1 cellular context compared by ENCODE assay signal in the genomic region with DNA sequence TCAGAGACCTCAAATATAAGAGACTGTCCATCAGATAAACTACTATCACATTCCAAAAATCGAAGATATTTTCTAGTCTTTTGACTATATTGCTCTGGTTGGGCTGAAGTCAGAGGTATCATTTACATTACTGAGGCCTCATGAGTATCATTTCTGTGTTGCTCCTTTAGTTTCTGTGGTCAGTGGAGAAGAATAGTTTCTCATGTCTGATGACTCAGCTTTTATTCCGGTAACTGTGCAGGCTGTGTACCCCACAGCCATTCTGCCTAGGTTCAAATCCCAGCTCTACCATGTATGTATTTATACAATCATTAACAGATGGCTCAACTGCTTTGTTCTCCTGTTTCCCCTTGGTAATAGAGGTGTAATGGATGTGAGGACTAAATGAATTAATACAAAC.
TF ChIP-seq lines count a peak whose summit lies in the region.

No MANE protein-coding gene starts in this region.

TF ChIP-seq in GM23338, 12 proteins besides CTCF, POLR2A, EP300 and RAD21 (continued from another document):
- TF ChIP-seq ZNF462 (CRISPR knock-in tag; IDR thresholded peaks at IDR 0.05): no peak
- no peak for TF ChIP-seq NANOG (IDR thresholded peaks at IDR 0.05; ENCODE audit: borderline replicate concordance)
- no peak for TF ChIP-seq JUNB (IDR thresholded peaks at IDR 0.05; ENCODE audit: unreplicated experiment)
- TF ChIP-seq, protein P1, sequence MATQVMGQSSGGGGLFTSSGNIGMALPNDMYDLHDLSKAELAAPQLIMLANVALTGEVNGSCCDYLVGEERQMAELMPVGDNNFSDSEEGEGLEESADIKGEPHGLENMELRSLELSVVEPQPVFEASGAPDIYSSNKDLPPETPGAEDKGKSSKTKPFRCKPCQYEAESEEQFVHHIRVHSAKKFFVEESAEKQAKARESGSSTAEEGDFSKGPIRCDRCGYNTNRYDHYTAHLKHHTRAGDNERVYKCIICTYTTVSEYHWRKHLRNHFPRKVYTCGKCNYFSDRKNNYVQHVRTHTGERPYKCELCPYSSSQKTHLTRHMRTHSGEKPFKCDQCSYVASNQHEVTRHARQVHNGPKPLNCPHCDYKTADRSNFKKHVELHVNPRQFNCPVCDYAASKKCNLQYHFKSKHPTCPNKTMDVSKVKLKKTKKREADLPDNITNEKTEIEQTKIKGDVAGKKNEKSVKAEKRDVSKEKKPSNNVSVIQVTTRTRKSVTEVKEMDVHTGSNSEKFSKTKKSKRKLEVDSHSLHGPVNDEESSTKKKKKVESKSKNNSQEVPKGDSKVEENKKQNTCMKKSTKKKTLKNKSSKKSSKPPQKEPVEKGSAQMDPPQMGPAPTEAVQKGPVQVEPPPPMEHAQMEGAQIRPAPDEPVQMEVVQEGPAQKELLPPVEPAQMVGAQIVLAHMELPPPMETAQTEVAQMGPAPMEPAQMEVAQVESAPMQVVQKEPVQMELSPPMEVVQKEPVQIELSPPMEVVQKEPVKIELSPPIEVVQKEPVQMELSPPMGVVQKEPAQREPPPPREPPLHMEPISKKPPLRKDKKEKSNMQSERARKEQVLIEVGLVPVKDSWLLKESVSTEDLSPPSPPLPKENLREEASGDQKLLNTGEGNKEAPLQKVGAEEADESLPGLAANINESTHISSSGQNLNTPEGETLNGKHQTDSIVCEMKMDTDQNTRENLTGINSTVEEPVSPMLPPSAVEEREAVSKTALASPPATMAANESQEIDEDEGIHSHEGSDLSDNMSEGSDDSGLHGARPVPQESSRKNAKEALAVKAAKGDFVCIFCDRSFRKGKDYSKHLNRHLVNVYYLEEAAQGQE (IDR thresholded peaks at IDR 0.05; ENCODE audit: unreplicated experiment): no peak
- no peak for TF ChIP-seq ZNF114 (CRISPR knock-in tag; IDR thresholded peaks at IDR 0.05)
